In genomic region chr9:131394464-131395026, GRCh38 we compare ENCODE assay signal across 2 cellular contexts.
TF ChIP-seq lines count a peak whose summit lies in the region.

No MANE protein-coding gene starts in this region.

TF ChIP-seq in IMR-90, 13 proteins besides CTCF, POLR2A, EP300 and RAD21:
- TF ChIP-seq CEBPB (IDR thresholded peaks at IDR 0.05; ENCODE audit: low read depth, low read length) (no peak), FOS (IDR thresholded peaks at IDR 0.05; ENCODE audit: low read depth, low read length) (no peak), BHLHE40 (IDR thresholded peaks at IDR 0.05; ENCODE audit: low read depth, low read length) (no peak), RCOR1 (IDR thresholded peaks at IDR 0.05; ENCODE audit: insufficient replicate concordance, low read length) (no peak), ELK1 (IDR thresholded peaks at IDR 0.05; ENCODE audit: borderline replicate concordance, low read depth, low read length) (no peak), SMC3 (IDR thresholded peaks at IDR 0.05; ENCODE audit: low read depth, low read length) (no peak), MXI1 (IDR thresholded peaks at IDR 0.05; ENCODE audit: borderline replicate concordance, low read depth, low read length) (no peak), USF2 (IDR thresholded peaks at IDR 0.05; ENCODE audit: low read depth, low read length) (no peak), MAFK (IDR thresholded peaks at IDR 0.05; ENCODE audit: low read depth, low read length) (no peak), MAZ (IDR thresholded peaks at IDR 0.05; ENCODE audit: borderline replicate concordance, low read depth, low read length) (no peak), RFX5 (IDR thresholded peaks at IDR 0.05; ENCODE audit: low read depth, low read length) (no peak), CHD1 (IDR thresholded peaks at IDR 0.05; ENCODE audit: low read depth, low read length) (no peak), NFE2L2 (IDR thresholded peaks at IDR 0.05; ENCODE audit: low read depth, low read length) (no peak)

TF ChIP-seq in H1, 55 proteins besides CTCF, POLR2A, EP300 and RAD21:
- no peak for TF ChIP-seq ASH2L (IDR thresholded peaks at IDR 0.05; ENCODE audit: low read length)
- peak; percentile 60 for TF ChIP-seq TAF1 (IDR thresholded peaks at IDR 0.05; ENCODE audit: low read depth, low read length)
- TF ChIP-seq RXRA (IDR thresholded peaks at IDR 0.05; ENCODE audit: insufficient read depth, low read depth, low read length) = no peak
- TF ChIP-seq TBP (IDR thresholded peaks at IDR 0.05; ENCODE audit: low read depth, low read length) = no peak
- no peak for TF ChIP-seq EGR1 (IDR thresholded peaks at IDR 0.05; ENCODE audit: borderline replicate concordance, low read depth, low read length)
- TF ChIP-seq NRF1 (IDR thresholded peaks at IDR 0.05; ENCODE audit: low read depth, low read length) = no peak
- no peak for TF ChIP-seq EZH2 (IDR thresholded peaks at IDR 0.05; ENCODE audit: low read depth, low read length, severe bottlenecking)
- peak; percentile 41; the same call in 1 of the 2 replicates for TF ChIP-seq PHF8 (conservative IDR thresholded peaks at IDR 0.05; ENCODE audit: low read depth, low read length)
